21 cellular contexts compared by ENCODE assay signal in genomic region chr20:1964061-1964460, GRCh38. TPM values are rescaled to one million over a fixed set of nuclear protein-coding genes. Genes with fewer than 3 reads are reported as not detected.
"Had no signal": no experiment of that assay in that cellular context is flagged by ENCODE, and none has a peak within 500 bp of the region (broad histone marks: within the 10 kb centered on the region; RNA-seq: fewer than 3 reads in every experiment).

No MANE protein-coding gene starts in this region.

- H3K36me3 Mint-ChIP-seq: activated CD4-positive, alpha-beta memory T cell treated with anti-CD3 and anti-CD28 coated beads for 36 hours; natural killer cell treated with Interleukin-12 subunit alpha and Interleukin-12 subunit beta and Interleukin-15 and Interleukin-18, amount 100 ng/mL, for 72 hours had no signal

- H3K27me3 ChIP-seq: heart left ventricle had no signal

- DNase-seq: activated CD4-positive, alpha-beta memory T cell treated with anti-CD3 and anti-CD28 coated beads for 36 hours; activated CD4-positive, CD25-positive, alpha-beta regulatory T cell treated with anti-CD3 and anti-CD28 coated beads, Interleukin-2, amount 50 U/mL, for 72 hours; activated CD8-positive, alpha-beta memory T cell treated with anti-CD3 and anti-CD28 coated beads, Interleukin-2, amount 50 U/mL, for 4 hours; activated naive CD4-positive, alpha-beta T cell; heart left ventricle; mucosa of descending colon; psoas muscle; stimulated activated CD4-positive, alpha-beta T cell treated with anti-CD3 and anti-CD28 coated beads, Interleukin-12 subunit alpha, Interleukin-12 subunit beta, amount 100 ng/mL, for 4 hours; stimulated activated naive CD4-positive, alpha-beta T cell; substantia nigra; transverse colon had no signal

- H3K4me3 Mint-ChIP-seq: activated CD4-positive, alpha-beta memory T cell treated with anti-CD3 and anti-CD28 coated beads for 36 hours; activated T-helper 1 cell treated with anti-CD3 and anti-CD28 coated beads, Interleukin-12 subunit alpha, Interleukin-12 subunit beta, Interleukin-2, Interleukin-4 antibody, amounts not matched to agents 30 ng/mL and 10 ng/mL and 1 ng/mL, durations not matched to agents 14 hours and 24 hours and 36 hours; natural killer cell treated with Interleukin-12 subunit alpha and Interleukin-12 subunit beta and Interleukin-15 and Interleukin-18, amount 100 ng/mL, for 72 hours; T-helper 2 cell treated with Interferon-gamma antibody and Interleukin-4, amounts not matched to agents 5 μg/mL and 100 μg/mL, for 36 hours had no signal

- H3K9me3 Mint-ChIP-seq: activated CD4-positive, alpha-beta memory T cell treated with anti-CD3 and anti-CD28 coated beads for 36 hours; activated T-helper 1 cell treated with anti-CD3 and anti-CD28 coated beads, Interleukin-12 subunit alpha, Interleukin-12 subunit beta, Interleukin-2, Interleukin-4 antibody, amounts not matched to agents 30 ng/mL and 10 ng/mL and 1 ng/mL, durations not matched to agents 14 hours and 24 hours and 36 hours; natural killer cell treated with Interleukin-12 subunit alpha and Interleukin-12 subunit beta and Interleukin-15 and Interleukin-18, amount 100 ng/mL, for 72 hours; T-helper 2 cell treated with Interferon-gamma antibody and Interleukin-4, amounts not matched to agents 5 μg/mL and 100 μg/mL, for 36 hours had no signal

- H3K27ac Mint-ChIP-seq: activated CD4-positive, alpha-beta memory T cell treated with anti-CD3 and anti-CD28 coated beads for 36 hours; activated T-helper 1 cell treated with anti-CD3 and anti-CD28 coated beads, Interleukin-12 subunit alpha, Interleukin-12 subunit beta, Interleukin-2, Interleukin-4 antibody, amounts not matched to agents 30 ng/mL and 10 ng/mL and 1 ng/mL, durations not matched to agents 14 hours and 24 hours and 36 hours; natural killer cell treated with Interleukin-12 subunit alpha and Interleukin-12 subunit beta and Interleukin-15 and Interleukin-18, amount 100 ng/mL, for 72 hours; T-helper 2 cell treated with Interferon-gamma antibody and Interleukin-4, amounts not matched to agents 5 μg/mL and 100 μg/mL, for 36 hours had no signal

- FAIRE-seq: endothelial cell of umbilical vein, frontal cortex, islet of Langerhans had no signal

- H3K27ac ChIP-seq: cardiac muscle cell, heart left ventricle, psoas muscle, transverse colon had no signal

- ATAC-seq: heart left ventricle; left lobe of liver; mucosa of descending colon; natural killer cell treated with Interleukin-12 subunit alpha and Interleukin-12 subunit beta and Interleukin-15 and Interleukin-18, amount 100 ng/mL, for 72 hours; psoas muscle; sciatic nerve had no signal

- H3K36me3 ChIP-seq: cardiac muscle cell, heart left ventricle, transverse colon had no signal

- H3K4me3 ChIP-seq: cardiac muscle cell, heart left ventricle, mucosa of descending colon, psoas muscle, transverse colon had no signal

- H3K9me3 ChIP-seq: heart left ventricle, mucosa of descending colon, psoas muscle, transverse colon had no signal

RNA-seq across cellular contexts. Expression of gene PDYN, which starts 29.8 kb away (rescaled TPM):
- total RNA-seq: activated CD4-positive, alpha-beta memory T cell treated with anti-CD3 and anti-CD28 coated beads for 36 hours; activated T-helper 1 cell treated with anti-CD3 and anti-CD28 coated beads, Interleukin-12 subunit alpha, Interleukin-12 subunit beta, Interleukin-2, Interleukin-4 antibody, amounts not matched to agents 30 ng/mL and 10 ng/mL and 1 ng/mL, durations not matched to agents 14 hours and 24 hours and 36 hours; endothelial cell of umbilical vein; heart left ventricle; left lobe of liver; mucosa of descending colon; natural killer cell treated with Interleukin-12 subunit alpha and Interleukin-12 subunit beta and Interleukin-15 and Interleukin-18, amount 100 ng/mL, for 72 hours; osteoblast; psoas muscle; sciatic nerve; transverse colon had no signal
- polyA plus RNA-seq: endothelial cell of umbilical vein, heart left ventricle, psoas muscle had no signal
